ENCODE assay signal across 1 cellular context in genomic region chr6:125001684-125002083, GRCh38.
TF ChIP-seq lines count a peak whose summit lies in the region.

No MANE protein-coding gene starts in this region.

TF ChIP-seq in HepG2, 621 proteins besides CTCF, POLR2A, EP300 and RAD21:
- TF ChIP-seq AKNA (CRISPR knock-in tag; IDR thresholded peaks at IDR 0.05; ENCODE audit: borderline replicate concordance) (no peak), RNF219 (CRISPR knock-in tag; IDR thresholded peaks at IDR 0.05) (no peak), SNAPC2 (CRISPR knock-in tag; IDR thresholded peaks at IDR 0.05) (no peak)
